9 cellular contexts compared by ENCODE assay signal in the genomic region with DNA sequence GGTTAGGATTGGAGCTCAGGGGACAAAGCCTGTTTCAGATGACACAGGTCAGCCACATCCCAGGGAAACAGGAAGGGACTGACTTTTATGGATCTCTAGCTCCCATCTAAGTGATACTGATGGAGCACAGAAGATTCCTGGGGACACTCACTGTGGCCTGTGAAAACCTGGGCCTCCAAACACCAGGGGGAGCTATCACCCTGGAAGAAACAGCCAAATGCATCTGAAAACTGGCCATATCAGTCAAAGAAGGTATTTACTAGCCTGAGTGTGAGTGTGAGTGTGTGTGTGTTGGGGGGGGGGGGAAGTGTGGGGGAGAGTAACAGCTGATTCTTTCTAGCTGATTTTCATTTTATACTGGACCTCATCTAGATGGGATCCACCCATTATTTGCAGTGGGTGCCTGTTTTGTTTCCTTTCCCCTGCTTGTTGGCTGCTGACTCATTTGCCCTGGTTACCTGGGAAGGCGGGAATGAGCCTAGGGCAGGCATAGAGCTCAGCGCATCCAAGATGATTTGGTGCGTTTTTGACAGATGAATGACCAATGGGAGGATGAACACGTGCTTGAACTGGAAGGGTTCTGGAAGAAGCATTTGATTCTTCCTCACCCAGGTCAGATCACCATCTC.
DNase-seq lines count a peak whose midpoint lies in the region; ATAC-seq and TF ChIP-seq lines count a peak whose summit lies in the region.
"Had no signal": no experiment of that assay in that cellular context is flagged by ENCODE, and none has a peak within 500 bp of the region (broad histone marks: within the 10 kb centered on the region; RNA-seq: fewer than 3 reads in every experiment).

No MANE protein-coding gene starts in this region.

- H3K4me1 ChIP-seq in Panc1 (ENCODE audit: control insufficient read depth, insufficient read depth, low read length): no peaks in the 10 kb centered on the region

- peak; percentile 80 for TF ChIP-seq CTCF in Panc1 (IDR thresholded peaks at IDR 0.05)

- no peak overlapping the region for H3K27ac ChIP-seq in Panc1 (ENCODE audit: low read length)

- H3K36me3 ChIP-seq in Panc1 (ENCODE audit: control insufficient read depth, insufficient read depth, low read length): no peaks in the 10 kb centered on the region

- BruUV-seq in Panc1 (replicated peaks; lab: Mats Ljungman, UMichigan): no TSS peak

- H3K27me3 ChIP-seq in Panc1 (ENCODE audit: control insufficient read depth, insufficient read depth, low read length): peaks cover 14% of the 10 kb centered on the region

- intact Hi-C loops in Panc1 (cut with micrococcal nuclease; ENCODE audit: unreplicated experiment): loop anchor here (2.0 to 10.0 kb wide), 2 partner anchors 272 to 274 kb away; no protein-coding TSS in a partner anchor

- CTCF ChIA-PET in Panc1 (lab: Charles Lee): interaction anchor here (0.5 to 0.8 kb wide), 3 partner anchors 9 to 429 kb away, joined by 3 to 7 read pairs (median 5); no protein-coding TSS in a partner anchor

- H3K9me3 ChIP-seq in Panc1 (ENCODE audit: control insufficient read depth, insufficient read depth, low read depth, low read length): no peaks in the 10 kb centered on the region

- peak; percentile 61 for ATAC-seq in HG03159 (IDR thresholded peaks at IDR 0.05; ENCODE audit: unreplicated experiment)
- peak; percentile 56; the same call in 1 of the 2 replicates for ATAC-seq in Panc1
- no peak for ATAC-seq in GM18870 (IDR thresholded peaks at IDR 0.05; ENCODE audit: unreplicated experiment)
- ATAC-seq in GM18520 (IDR thresholded peaks at IDR 0.05; ENCODE audit: unreplicated experiment): no peak
- ATAC-seq: CD8-positive, alpha-beta T cell had no signal

- POLR2A ChIA-PET in Panc1 (lab: Charles Lee): no interaction called here

- DNase-seq in NCI-H1436 (lab: John Stamatoyannopoulos, UW) (peak; percentile 19), NCI-H1436 treated with DMSO at 0.1 percent for 48 hours (lab: John Stamatoyannopoulos, UW) (no peak), Panc1 (ENCODE audit: low read depth, low spot score) (peak; percentile 18), dedifferentiated amniotic fluid mesenchymal stem cell (ENCODE audit: extremely low spot score) (peak; percentile 45), mucosa of gallbladder (ENCODE audit: low spot score) (peak; percentile 35)

- no peak overlapping the region for H3K4me3 ChIP-seq in Panc1 (ENCODE audit: low read depth in 2 of 2, low read length in 2 of 2)

- in situ Hi-C loops in Panc1 (cut with HindIII; ENCODE audit: low pct_unique_long_range_greater_than_20kb, low sequenced_read_pairs): no loop called here

Comparison
In these comparisons a context has a peak if more than half of its experiments do, and no peak if none do; other contexts are left out.
1. ATAC-seq: peak in HG03159 (single experiment) and Panc1 (single experiment); none in GM18870 (single experiment) and GM18520 (single experiment).